Comparison of ENCODE assay signal across 1 cellular context in the genomic region with DNA sequence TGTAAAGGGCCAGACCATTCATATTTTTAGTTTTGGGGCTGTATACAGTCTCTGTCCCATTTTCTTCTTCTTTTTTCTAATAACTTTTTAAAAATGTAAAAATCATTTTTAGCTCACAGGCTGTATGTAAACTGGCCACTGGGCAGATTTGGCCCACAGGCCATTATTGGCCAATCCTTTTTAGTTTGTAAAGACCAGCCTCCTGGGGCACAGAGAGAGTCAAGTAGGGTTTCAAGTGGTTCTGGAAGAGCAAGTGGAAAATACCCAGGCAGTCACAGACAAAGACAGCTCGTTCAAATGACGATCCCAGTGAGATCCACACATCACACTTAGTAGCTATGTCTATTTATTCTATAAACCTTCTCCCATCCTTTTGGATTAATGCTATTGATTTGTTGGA.
TF ChIP-seq lines count a peak whose summit lies in the region.

No MANE protein-coding gene starts in this region.

TF ChIP-seq in WTC11, 78 proteins besides CTCF, POLR2A, EP300 and RAD21 (continued from another document):
- TF ChIP-seq, protein P1, sequence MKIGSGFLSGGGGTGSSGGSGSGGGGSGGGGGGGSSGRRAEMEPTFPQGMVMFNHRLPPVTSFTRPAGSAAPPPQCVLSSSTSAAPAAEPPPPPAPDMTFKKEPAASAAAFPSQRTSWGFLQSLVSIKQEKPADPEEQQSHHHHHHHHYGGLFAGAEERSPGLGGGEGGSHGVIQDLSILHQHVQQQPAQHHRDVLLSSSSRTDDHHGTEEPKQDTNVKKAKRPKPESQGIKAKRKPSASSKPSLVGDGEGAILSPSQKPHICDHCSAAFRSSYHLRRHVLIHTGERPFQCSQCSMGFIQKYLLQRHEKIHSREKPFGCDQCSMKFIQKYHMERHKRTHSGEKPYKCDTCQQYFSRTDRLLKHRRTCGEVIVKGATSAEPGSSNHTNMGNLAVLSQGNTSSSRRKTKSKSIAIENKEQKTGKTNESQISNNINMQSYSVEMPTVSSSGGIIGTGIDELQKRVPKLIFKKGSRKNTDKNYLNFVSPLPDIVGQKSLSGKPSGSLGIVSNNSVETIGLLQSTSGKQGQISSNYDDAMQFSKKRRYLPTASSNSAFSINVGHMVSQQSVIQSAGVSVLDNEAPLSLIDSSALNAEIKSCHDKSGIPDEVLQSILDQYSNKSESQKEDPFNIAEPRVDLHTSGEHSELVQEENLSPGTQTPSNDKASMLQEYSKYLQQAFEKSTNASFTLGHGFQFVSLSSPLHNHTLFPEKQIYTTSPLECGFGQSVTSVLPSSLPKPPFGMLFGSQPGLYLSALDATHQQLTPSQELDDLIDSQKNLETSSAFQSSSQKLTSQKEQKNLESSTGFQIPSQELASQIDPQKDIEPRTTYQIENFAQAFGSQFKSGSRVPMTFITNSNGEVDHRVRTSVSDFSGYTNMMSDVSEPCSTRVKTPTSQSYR (CRISPR knock-in tag; IDR thresholded peaks at IDR 0.05): no peak
- TF ChIP-seq, protein P2, sequence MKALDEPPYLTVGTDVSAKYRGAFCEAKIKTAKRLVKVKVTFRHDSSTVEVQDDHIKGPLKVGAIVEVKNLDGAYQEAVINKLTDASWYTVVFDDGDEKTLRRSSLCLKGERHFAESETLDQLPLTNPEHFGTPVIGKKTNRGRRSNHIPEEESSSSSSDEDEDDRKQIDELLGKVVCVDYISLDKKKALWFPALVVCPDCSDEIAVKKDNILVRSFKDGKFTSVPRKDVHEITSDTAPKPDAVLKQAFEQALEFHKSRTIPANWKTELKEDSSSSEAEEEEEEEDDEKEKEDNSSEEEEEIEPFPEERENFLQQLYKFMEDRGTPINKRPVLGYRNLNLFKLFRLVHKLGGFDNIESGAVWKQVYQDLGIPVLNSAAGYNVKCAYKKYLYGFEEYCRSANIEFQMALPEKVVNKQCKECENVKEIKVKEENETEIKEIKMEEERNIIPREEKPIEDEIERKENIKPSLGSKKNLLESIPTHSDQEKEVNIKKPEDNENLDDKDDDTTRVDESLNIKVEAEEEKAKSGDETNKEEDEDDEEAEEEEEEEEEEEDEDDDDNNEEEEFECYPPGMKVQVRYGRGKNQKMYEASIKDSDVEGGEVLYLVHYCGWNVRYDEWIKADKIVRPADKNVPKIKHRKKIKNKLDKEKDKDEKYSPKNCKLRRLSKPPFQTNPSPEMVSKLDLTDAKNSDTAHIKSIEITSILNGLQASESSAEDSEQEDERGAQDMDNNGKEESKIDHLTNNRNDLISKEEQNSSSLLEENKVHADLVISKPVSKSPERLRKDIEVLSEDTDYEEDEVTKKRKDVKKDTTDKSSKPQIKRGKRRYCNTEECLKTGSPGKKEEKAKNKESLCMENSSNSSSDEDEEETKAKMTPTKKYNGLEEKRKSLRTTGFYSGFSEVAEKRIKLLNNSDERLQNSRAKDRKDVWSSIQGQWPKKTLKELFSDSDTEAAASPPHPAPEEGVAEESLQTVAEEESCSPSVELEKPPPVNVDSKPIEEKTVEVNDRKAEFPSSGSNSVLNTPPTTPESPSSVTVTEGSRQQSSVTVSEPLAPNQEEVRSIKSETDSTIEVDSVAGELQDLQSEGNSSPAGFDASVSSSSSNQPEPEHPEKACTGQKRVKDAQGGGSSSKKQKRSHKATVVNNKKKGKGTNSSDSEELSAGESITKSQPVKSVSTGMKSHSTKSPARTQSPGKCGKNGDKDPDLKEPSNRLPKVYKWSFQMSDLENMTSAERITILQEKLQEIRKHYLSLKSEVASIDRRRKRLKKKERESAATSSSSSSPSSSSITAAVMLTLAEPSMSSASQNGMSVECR (CRISPR knock-in tag; IDR thresholded peaks at IDR 0.05; ENCODE audit: borderline replicate concordance): no peak
